ENCODE assay signal across 32 cellular contexts in the genomic region with DNA sequence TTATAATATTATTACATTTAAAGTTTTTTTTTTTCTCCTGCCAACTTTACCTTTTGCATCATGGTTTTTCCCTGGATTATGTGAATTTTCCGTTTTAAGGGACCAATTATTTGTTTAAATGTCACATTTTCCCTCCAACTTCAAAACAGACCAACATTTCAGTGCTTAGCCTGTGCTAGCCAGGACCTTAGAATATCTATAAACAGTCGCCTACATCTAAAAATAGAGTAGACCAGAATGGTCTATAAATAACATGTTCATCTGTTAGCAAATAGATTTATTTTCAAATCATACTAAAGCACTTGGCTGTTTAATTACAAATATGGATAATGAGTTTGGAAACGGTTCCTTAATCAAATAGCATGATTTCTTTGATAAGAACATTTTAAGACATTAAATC.
"Had no signal": no experiment of that assay in that cellular context is flagged by ENCODE, and none has a peak within 500 bp of the region (broad histone marks: within the 10 kb centered on the region; RNA-seq: fewer than 3 reads in every experiment).

No MANE protein-coding gene starts in this region.

- H3K4me1 ChIP-seq: adrenal gland, body of pancreas, breast epithelium, Peyer's patch had no signal

- H3K9me3 ChIP-seq: adrenal gland, body of pancreas, breast epithelium, Peyer's patch had no signal

- H3K4me3 ChIP-seq: adrenal gland, body of pancreas, breast epithelium, Peyer's patch had no signal

- DNase-seq: activated B cell treated with CpG ODN at 0.5 μM for 24 hours; activated CD4-positive, alpha-beta memory T cell treated with anti-CD3 and anti-CD28 coated beads for 36 hours; activated CD4-positive, alpha-beta T cell treated with anti-CD3 and anti-CD28 coated beads for 4 hours; activated CD4-positive, alpha-beta T cell treated with anti-CD3 and anti-CD28 coated beads, Interleukin-2, amount 50 U/mL, for 1 hour; activated CD4-positive, CD25-positive, alpha-beta regulatory T cell treated with anti-CD3 and anti-CD28 coated beads, Interleukin-2, amount 50 U/mL, for 72 hours; activated CD8-positive, alpha-beta memory T cell treated with anti-CD3 and anti-CD28 coated beads, Interleukin-2, amount 50 U/mL, for 4 hours; activated gamma-delta T cell treated with Interleukin-2 at 50 U/mL for 16 hours; activated naive CD4-positive, alpha-beta T cell treated with anti-CD3 and anti-CD28 coated beads for 36 hours; activated T-cell treated with anti-CD3 and anti-CD28 coated beads for 4 hours; activated T-cell treated with anti-CD3 and anti-CD28 coated beads, Interleukin-2, amount 50 U/mL, for 4 hours; adrenal gland; body of pancreas; MM.1S; MV-4-11; NCI-H1092; NCI-H1436 treated with DMSO at 0.1 percent for 48 hours; NCI-H1694 treated with DMSO at 0.1 percent for 48 hours; NCI-H2029; NCI-H345; NCI-H524 treated with DMSO at 0.1 percent for 48 hours; PC-3; Peyer's patch; RPMI8226; SW 1271; T-helper 1 cell; T-helper 2 cell; T-helper 9 cell had no signal

- H3K36me3 Mint-ChIP-seq: activated CD4-positive, alpha-beta memory T cell treated with anti-CD3 and anti-CD28 coated beads for 36 hours; activated naive CD4-positive, alpha-beta T cell treated with anti-CD3 and anti-CD28 coated beads, Interleukin-2, amount 50 U/mL, for 72 hours had no signal

- H3K27ac Mint-ChIP-seq: activated B cell treated with CpG ODN at 0.5 μM for 24 hours; activated CD4-positive, alpha-beta memory T cell treated with anti-CD3 and anti-CD28 coated beads for 36 hours; activated naive CD4-positive, alpha-beta T cell treated with anti-CD3 and anti-CD28 coated beads for 36 hours; activated naive CD4-positive, alpha-beta T cell treated with anti-CD3 and anti-CD28 coated beads, Interleukin-2, amount 50 U/mL, for 72 hours; activated T-helper 1 cell treated with anti-CD3 and anti-CD28 coated beads, Interleukin-12 subunit alpha, Interleukin-12 subunit beta, Interleukin-2, Interleukin-4 antibody, amounts not matched to agents 30 ng/mL and 10 ng/mL and 1 ng/mL, durations not matched to agents 14 hours and 24 hours and 36 hours had no signal

- H3K9me3 Mint-ChIP-seq: activated CD4-positive, alpha-beta memory T cell treated with anti-CD3 and anti-CD28 coated beads for 36 hours; activated naive CD4-positive, alpha-beta T cell treated with anti-CD3 and anti-CD28 coated beads for 36 hours; activated T-cell treated with anti-CD3 and anti-CD28 coated beads, Interleukin-2, amount 50 U/mL, for 4 hours; activated T-helper 1 cell treated with anti-CD3 and anti-CD28 coated beads, Interleukin-12 subunit alpha, Interleukin-12 subunit beta, Interleukin-2, Interleukin-4 antibody, amounts not matched to agents 30 ng/mL and 10 ng/mL and 1 ng/mL, durations not matched to agents 14 hours and 24 hours and 36 hours had no signal

- H3K9ac ChIP-seq: KMS-11 had no signal

- H3K4me3 Mint-ChIP-seq: activated B cell treated with CpG ODN at 0.5 μM for 24 hours; activated CD4-positive, alpha-beta memory T cell treated with anti-CD3 and anti-CD28 coated beads for 36 hours; activated naive CD4-positive, alpha-beta T cell treated with anti-CD3 and anti-CD28 coated beads for 36 hours; activated T-cell treated with anti-CD3 and anti-CD28 coated beads, Interleukin-2, amount 50 U/mL, for 4 hours; activated T-helper 1 cell treated with anti-CD3 and anti-CD28 coated beads, Interleukin-12 subunit alpha, Interleukin-12 subunit beta, Interleukin-2, Interleukin-4 antibody, amounts not matched to agents 30 ng/mL and 10 ng/mL and 1 ng/mL, durations not matched to agents 14 hours and 24 hours and 36 hours had no signal

- H3K36me3 ChIP-seq: breast epithelium, Peyer's patch had no signal

- H3K27ac ChIP-seq: adrenal gland, body of pancreas, breast epithelium, KMS-11, Peyer's patch, VCaP had no signal

- H3K27me3 Mint-ChIP-seq: activated B cell treated with CpG ODN at 0.5 μM for 24 hours; activated CD4-positive, alpha-beta memory T cell treated with anti-CD3 and anti-CD28 coated beads for 36 hours had no signal

- ATAC-seq: activated naive CD4-positive, alpha-beta T cell treated with anti-CD3 and anti-CD28 coated beads, Interleukin-2, amount 50 U/mL, for 72 hours; activated T-cell treated with anti-CD3 and anti-CD28 coated beads, Interleukin-2, amount 50 U/mL, for 4 hours; body of pancreas; PC-3 had no signal

- H3K27me3 ChIP-seq: adrenal gland, body of pancreas, breast epithelium, Peyer's patch had no signal

- H3K4me1 Mint-ChIP-seq: activated B cell treated with CpG ODN at 0.5 μM for 24 hours had no signal
